ENCODE assay signal across 1 cellular context in genomic region chr15:78691167-78691872, GRCh38.
TF ChIP-seq lines count a peak whose summit lies in the region.

No MANE protein-coding gene starts in this region.

TF ChIP-seq in GM23338, 12 proteins besides CTCF, POLR2A, EP300 and RAD21 (continued from another document):
- no peak for TF ChIP-seq ZNF462 (CRISPR knock-in tag; IDR thresholded peaks at IDR 0.05)
- no peak for TF ChIP-seq CREB1 (CRISPR knock-in tag; IDR thresholded peaks at IDR 0.05; ENCODE audit: low read depth)
